8 cellular contexts compared by ENCODE assay signal in genomic region chr6:111484655-111484974, GRCh38. TPM values are rescaled to one million over a fixed set of nuclear protein-coding genes. Genes with fewer than 3 reads are reported as not detected.
DNase-seq lines count a peak whose midpoint lies in the region; ATAC-seq and TF ChIP-seq lines count a peak whose summit lies in the region.

No MANE protein-coding gene starts in this region.

- H3K4me3 ChIP-seq in OCI-LY1 (ENCODE audit: low read depth, low read length, poor library complexity, severe bottlenecking) (peak overlapping the region; percentile 73), ectodermal cell (ENCODE audit: insufficient read depth, low read depth, low read length) (peak overlapping the region; percentile 89), neuronal stem cell (ENCODE audit: low read length in 2 of 2) (peak overlapping the region; percentile 82 to 96)

- ATAC-seq in HG03108 (IDR thresholded peaks at IDR 0.05; ENCODE audit: unreplicated experiment) (no peak), GM18517 (IDR thresholded peaks at IDR 0.05; ENCODE audit: unreplicated experiment) (no peak), HG03469 (IDR thresholded peaks at IDR 0.05; ENCODE audit: unreplicated experiment) (no peak)

- H3K23ac ChIP-seq in neuronal stem cell (ENCODE audit: low read depth, low read length, poor library complexity): no peak overlapping the region

- H2BK5ac ChIP-seq in neuronal stem cell (ENCODE audit: low read length): no peak overlapping the region

- no peak overlapping the region for H4K91ac ChIP-seq in neuronal stem cell (ENCODE audit: low read depth, low read length, poor library complexity)

- H3K27me3 ChIP-seq in OCI-LY1 (ENCODE audit: insufficient read depth, low read length) (no peaks in the 10 kb centered on the region), ectodermal cell (ENCODE audit: control insufficient read depth, insufficient read depth, low read length, poor library complexity, severe bottlenecking) (peaks cover 23% of the 10 kb centered on the region), neuronal stem cell (ENCODE audit: control insufficient read depth in 3 of 3, insufficient read depth in 3 of 3, low read depth in 1 of 3, low read length in 3 of 3) (peaks cover 0 to under 1% (median 0%) of the 10 kb centered on the region in 3 experiments)

- H2BK12ac ChIP-seq in neuronal stem cell (ENCODE audit: low read length): no peak overlapping the region

- no peaks in the 10 kb centered on the region for H3K9me2 ChIP-seq in OCI-LY1 (ENCODE audit: low read depth, low read length)

- H3K79me1 ChIP-seq in neuronal stem cell (ENCODE audit: low read depth, low read length): peaks cover 6% of the 10 kb centered on the region

- H3K27ac ChIP-seq in OCI-LY1 (ENCODE audit: low read depth, low read length, poor library complexity, severe bottlenecking) (peak overlapping the region; percentile 99), ectodermal cell (ENCODE audit: insufficient read depth, low read depth, low read length, poor library complexity, severe bottlenecking) (no peak overlapping the region), neuronal stem cell (replicated peaks; ENCODE audit: low read length) (peak overlapping the region; percentile 100)

- H3K4me1 ChIP-seq in OCI-LY1 (ENCODE audit: insufficient read depth, low read length, severe bottlenecking): peaks cover 36% of the 10 kb centered on the region
- peaks cover 5% of the 10 kb centered on the region for H3K4me1 ChIP-seq in ectodermal cell (ENCODE audit: control insufficient read depth, insufficient read depth, low read length)
- H3K4me1 ChIP-seq in neuronal stem cell (ENCODE audit: control insufficient read depth in 2 of 2, insufficient read depth in 1 of 2, low read depth in 1 of 2, low read length in 2 of 2): peaks cover 1 to 13% of the 10 kb centered on the region in 2 donors

- H3K18ac ChIP-seq in neuronal stem cell (ENCODE audit: low read length): no peak overlapping the region

- H3K4ac ChIP-seq in neuronal stem cell (ENCODE audit: low read length): no peak overlapping the region

- H3K9ac ChIP-seq in OCI-LY1 (ENCODE audit: low read length) (peak overlapping the region; percentile 99), neuronal stem cell (ENCODE audit: low read depth, low read length, poor library complexity) (no peak overlapping the region)

- H2AK5ac ChIP-seq in neuronal stem cell (ENCODE audit: low read depth, low read length): no peak overlapping the region

- peaks cover 35% of the 10 kb centered on the region for H3K79me2 ChIP-seq in OCI-LY1 (ENCODE audit: insufficient read depth, low read length)

- H2AFZ ChIP-seq in OCI-LY1 (ENCODE audit: low read length) (0 out of 2 replicates have a peak overlapping the region, but pooled peaks have one; percentile 24), neuronal stem cell (ENCODE audit: low read length) (peak overlapping the region; percentile 93)

- no peaks in the 10 kb centered on the region for H4K20me1 ChIP-seq in OCI-LY1 (ENCODE audit: insufficient read depth, low read length)

- DNase-seq in NCI-H1694 treated with DMSO at 0.1 percent for 48 hours (lab: John Stamatoyannopoulos, UW) (peak; percentile 33), NCI-H1694 (lab: John Stamatoyannopoulos, UW) (no peak), neuronal stem cell (ENCODE audit: low spot score) (no peak)

- H3K14ac ChIP-seq in neuronal stem cell (ENCODE audit: low read length): no peak overlapping the region

- no peak overlapping the region for H2BK120ac ChIP-seq in neuronal stem cell (ENCODE audit: low read depth, low read length)

- no peak overlapping the region for H4K8ac ChIP-seq in neuronal stem cell (ENCODE audit: low read depth, low read length)

- no peaks in the 10 kb centered on the region for H3K9me3 ChIP-seq in OCI-LY1 (ENCODE audit: low read length)
- H3K9me3 ChIP-seq in ectodermal cell (ENCODE audit: control insufficient read depth, low read length): no peaks in the 10 kb centered on the region
- H3K9me3 ChIP-seq in neuronal stem cell (replicated peaks in 1 of 2; ENCODE audit: control insufficient read depth in 2 of 2, insufficient read depth in 1 of 2, low read depth in 1 of 2, low read length in 2 of 2): peaks cover 0 to 21% of the 10 kb centered on the region in 2 donors

- H2BK15ac ChIP-seq in neuronal stem cell (ENCODE audit: low read length): no peak overlapping the region

- no peak for TF ChIP-seq CTCF in OCI-LY1 (IDR thresholded peaks at IDR 0.05; ENCODE audit: low read length)

- H3K36me3 ChIP-seq in OCI-LY1 (ENCODE audit: insufficient read depth, low read length): peaks cover 18% of the 10 kb centered on the region
- no peaks in the 10 kb centered on the region for H3K36me3 ChIP-seq in ectodermal cell (ENCODE audit: control insufficient read depth, insufficient read depth, low read length)
- peaks cover 0 to 34% of the 10 kb centered on the region in 2 donors for H3K36me3 ChIP-seq in neuronal stem cell (replicated peaks in 1 of 2; ENCODE audit: control insufficient read depth in 2 of 2, insufficient read depth in 2 of 2, low read length in 2 of 2)

- H3K4me2 ChIP-seq in OCI-LY1 (ENCODE audit: low read length) (peak overlapping the region; percentile 87), neuronal stem cell (ENCODE audit: insufficient read depth, low read length, poor library complexity, severe bottlenecking) (peak overlapping the region; percentile 81)

- 35 to 40% methylated on average over 7 of the region's 7 CpGs for WGBS in ectodermal cell, 2 experiments
- WGBS in neuronal stem cell (ENCODE audit: extremely low coverage in 2 of 2, insufficient read length in 2 of 2, insufficient replicate concordance in 1 of 2), 2 donors: no CpG with 5 or more reads among the region's 7 CpGs

- no peaks in the 10 kb centered on the region for H3F3A ChIP-seq in OCI-LY1 (ENCODE audit: insufficient read depth, low read length)

RNA-seq across cellular contexts. Expression of gene REV3L, which starts 1.6 kb away (rescaled TPM):
- 8.6 TPM for polyA plus RNA-seq in ectodermal cell (2013, experiment 1 of 4)
- polyA plus RNA-seq in ectodermal cell (2013, experiment 2 of 4): 13.4 TPM
- polyA plus RNA-seq in ectodermal cell (2013, experiment 3 of 4): 8.1 TPM
- polyA plus RNA-seq in ectodermal cell (2013, experiment 4 of 4): 9.5 TPM
- 4.6 TPM for polyA plus RNA-seq in neuronal stem cell (2013, experiment 1 of 2)
- 4.7 TPM for polyA plus RNA-seq in neuronal stem cell (2013, experiment 2 of 2)
